Comparison of ENCODE assay signal across 10 cellular contexts in genomic region chr9:13568851-13569618, GRCh38.
DNase-seq lines count a peak whose midpoint lies in the region; ATAC-seq, FAIRE-seq and TF ChIP-seq lines count a peak whose summit lies in the region.
"Had no signal": no experiment of that assay in that cellular context is flagged by ENCODE, and none has a peak within 500 bp of the region (broad histone marks: within the 10 kb centered on the region; RNA-seq: fewer than 3 reads in every experiment).

No MANE protein-coding gene starts in this region.

- H3K4me3 Mint-ChIP-seq in stimulated activated naive CD8-positive, alpha-beta T cell treated with anti-CD3 and anti-CD28 coated beads, Interleukin-15, amount 100 ng/mL, for 72 hours: peak overlapping the region; percentile 2 to 31
- peak overlapping the region; percentile 51 for H3K4me3 Mint-ChIP-seq in mesothelial cell of epicardium

- no peaks in the 10 kb centered on the region for H3K36me3 ChIP-seq in HAP-1 (replicated peaks)

- in situ Hi-C loops in HAP-1 (cut with MboI; ENCODE audit: low sequenced_read_pairs): no loop called here

- no peak for FAIRE-seq in GM19239 (lab: Jason Lieb, UNC)

- no peaks in the 10 kb centered on the region for H3K27me3 ChIP-seq in HAP-1 (ENCODE audit: low read depth)

- no peaks in the 10 kb centered on the region for H3K36me3 Mint-ChIP-seq in mesothelial cell of epicardium
- H3K36me3 Mint-ChIP-seq: naive B cell had no signal

- H3K9me3 Mint-ChIP-seq in stimulated activated naive CD8-positive, alpha-beta T cell treated with anti-CD3 and anti-CD28 coated beads, Interleukin-15, amount 100 ng/mL, for 72 hours: no peaks in the 10 kb centered on the region
- peaks cover 11% of the 10 kb centered on the region for H3K9me3 Mint-ChIP-seq in mesothelial cell of epicardium

- no peak for ATAC-seq in stimulated activated naive CD8-positive, alpha-beta T cell treated with anti-CD3 and anti-CD28 coated beads, Interleukin-15, amount 100 ng/mL, for 72 hours
- ATAC-seq in stimulated activated naive CD8-positive, alpha-beta T cell treated with anti-CD3 and anti-CD28 coated beads, Interleukin-15, Interleukin-2, amounts not matched to agents 100 U/mL and 50 U/mL, for 24 hours: no peak

- H3K4me1 ChIP-seq in HAP-1: no peaks in the 10 kb centered on the region

- H3K27me3 Mint-ChIP-seq in stimulated activated naive CD8-positive, alpha-beta T cell treated with anti-CD3 and anti-CD28 coated beads, Interleukin-15, amount 100 ng/mL, for 72 hours: peaks cover 19% of the 10 kb centered on the region
- no peaks in the 10 kb centered on the region for H3K27me3 Mint-ChIP-seq in mesothelial cell of epicardium (ENCODE audit: low read depth)

- no peaks in the 10 kb centered on the region for H3K9me3 ChIP-seq in HAP-1

- no peak for DNase-seq in stimulated activated naive CD8-positive, alpha-beta T cell treated with anti-CD3 and anti-CD28 coated beads, Interleukin-15, amount 100 ng/mL, for 72 hours
- no peak for DNase-seq in stimulated activated naive CD8-positive, alpha-beta T cell treated with anti-CD3 and anti-CD28 coated beads, Interleukin-15, Interleukin-2, amounts not matched to agents 100 U/mL and 50 U/mL, for 24 hours
- no peak for DNase-seq in choroid plexus epithelial cell (ENCODE audit: low read depth)
- no peak for DNase-seq in mesothelial cell of epicardium (ENCODE audit: low spot score in 2 of 2, unreplicated experiment in 2 of 2)
- DNase-seq in GM19239 (ENCODE audit: insufficient read length, low spot score): no peak
- DNase-seq in NOMO-1 (lab: John Stamatoyannopoulos, UW; ENCODE audit: unreplicated experiment in 2 of 2): no peak
- no peak for DNase-seq in activated CD4-positive, alpha-beta T cell treated with anti-CD3 and anti-CD28 coated beads for 4 hours
- no peak for DNase-seq in HAP-1 (ENCODE audit: low spot score in 2 of 2)
- DNase-seq: GDM1, naive B cell had no signal

- H3K4me3 ChIP-seq in choroid plexus epithelial cell (ENCODE audit: low read depth, low read length) (peak overlapping the region; percentile 38), HAP-1 (no peak overlapping the region)

- no peak overlapping the region for H3K27ac Mint-ChIP-seq in stimulated activated naive CD8-positive, alpha-beta T cell treated with anti-CD3 and anti-CD28 coated beads, Interleukin-15, amount 100 ng/mL, for 72 hours
- H3K27ac Mint-ChIP-seq in mesothelial cell of epicardium: peak overlapping the region; percentile 62
- H3K27ac Mint-ChIP-seq: naive B cell had no signal

- H3K4me1 Mint-ChIP-seq in stimulated activated naive CD8-positive, alpha-beta T cell treated with anti-CD3 and anti-CD28 coated beads, Interleukin-15, amount 100 ng/mL, for 72 hours: no peaks in the 10 kb centered on the region
- peaks cover 32% of the 10 kb centered on the region for H3K4me1 Mint-ChIP-seq in mesothelial cell of epicardium

- TF ChIP-seq CTCF in choroid plexus epithelial cell (conservative IDR thresholded peaks at IDR 0.05; ENCODE audit: low read depth, low read length) (no peak), mesothelial cell of epicardium (IDR thresholded peaks at IDR 0.05; ENCODE audit: unreplicated experiment) (no peak)
